13 cellular contexts compared by ENCODE assay signal in the genomic region with DNA sequence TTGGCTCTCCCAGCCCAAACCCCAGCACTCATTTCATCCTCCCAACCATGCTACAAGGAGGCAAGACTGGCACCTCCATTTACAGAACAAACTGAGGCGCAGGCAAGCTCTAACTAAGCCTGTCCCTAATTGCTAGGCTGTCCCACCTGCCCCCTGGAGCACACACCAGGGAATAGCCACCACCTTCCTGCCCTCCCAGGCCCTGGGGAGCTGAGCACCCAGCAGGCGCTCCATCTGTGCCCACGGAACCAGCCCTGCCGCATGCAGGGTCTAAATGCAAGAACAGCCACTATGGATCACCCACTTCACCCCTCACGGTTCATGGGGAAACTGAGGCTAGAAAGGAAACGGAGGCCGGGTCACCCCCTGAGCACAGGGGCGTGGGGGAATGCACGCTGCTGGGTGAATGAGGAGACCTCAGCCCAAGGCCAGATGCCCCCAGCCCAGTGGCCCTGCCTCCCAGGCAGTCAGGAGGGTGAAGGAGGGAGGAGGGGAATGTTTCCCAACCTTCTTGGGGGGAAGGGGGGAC. TPM values are rescaled to one million over a fixed set of nuclear protein-coding genes. Genes with fewer than 3 reads are reported as not detected.
DNase-seq lines count a peak whose midpoint lies in the region; ATAC-seq, FAIRE-seq and TF ChIP-seq lines count a peak whose summit lies in the region.
"Had no signal": no experiment of that assay in that cellular context is flagged by ENCODE, and none has a peak within 500 bp of the region (broad histone marks: within the 10 kb centered on the region; RNA-seq: fewer than 3 reads in every experiment).

No MANE protein-coding gene starts in this region.

- H3K27ac Mint-ChIP-seq in GM23338 = peak overlapping the region; percentile 84
- no peak overlapping the region for H3K27ac Mint-ChIP-seq in chondrocyte (ENCODE audit: unreplicated experiment)
- no peak overlapping the region for H3K27ac Mint-ChIP-seq in activated CD4-positive, alpha-beta memory T cell treated with anti-CD3 and anti-CD28 coated beads, Interleukin-2, amount 10 ng/mL, durations not matched to agents 7 days and 5 days
- H3K27ac Mint-ChIP-seq: stimulated activated naive CD8-positive, alpha-beta T cell treated with anti-CD3 and anti-CD28 coated beads, Interleukin-15, Interleukin-2, amounts not matched to agents 100 ng/mL and 50 ng/mL, for 24 hours had no signal

- TF ChIP-seq CTCF in GM23338 (conservative IDR thresholded peaks at IDR 0.05; ENCODE audit: low read depth in 2 of 2) (no peak), chondrocyte (IDR thresholded peaks at IDR 0.05) (peak; percentile 12), kidney (IDR thresholded peaks at IDR 0.05; ENCODE audit: borderline replicate concordance, extremely low read depth, insufficient read depth) (no peak), mammary epithelial cell (conservative IDR thresholded peaks at IDR 0.05 in 1 of 2, IDR thresholded peaks at IDR 0.05 in 1 of 2; ENCODE audit: extremely low read depth in 1 of 2, insufficient read depth in 1 of 2, low read depth in 1 of 2, low read length in 2 of 2) (no peak)

- DNase-seq in GM23338 (ENCODE audit: low spot score) (no peak), chondrocyte (ENCODE audit: low spot score) (peak; percentile 48), kidney (peak; percentile 72), sciatic nerve (ENCODE audit: low spot score) (peak; percentile 41), GM12891 (ENCODE audit: insufficient read length, low spot score) (no peak), mammary epithelial cell (no peak)
- no peak for DNase-seq in activated CD4-positive, alpha-beta memory T cell treated with anti-CD3 and anti-CD28 coated beads, Interleukin-2, amount 10 ng/mL, durations not matched to agents 7 days and 5 days
- DNase-seq: naive thymus-derived CD8-positive, alpha-beta T cell; NCI-H1105 had no signal

- in situ Hi-C loops in mammary epithelial cell (cut with MboI; ENCODE audit: low sequenced_read_pairs in 2 of 2) = no loop called here

- FAIRE-seq in kidney (lab: Jason Lieb, UNC) (no peak), GM12891 (lab: Jason Lieb, UNC) (no peak)

- CTCF ChIA-PET in mammary epithelial cell (lab: Charles Lee; ENCODE audit: low non-redundant PET) = no interaction called here
- CTCF ChIA-PET in activated CD4-positive, alpha-beta memory T cell treated with anti-CD3 and anti-CD28 coated beads, Interleukin-2, amount 10 ng/mL, durations not matched to agents 7 days and 5 days (lab: Charles Lee) = no interaction called here

- H3K79me2 ChIP-seq in GM23338 (replicated peaks; ENCODE audit: insufficient read depth) (no peaks in the 10 kb centered on the region), mammary epithelial cell (ENCODE audit: insufficient read depth, low read length) (peaks cover 85% of the 10 kb centered on the region)

- no peaks in the 10 kb centered on the region for H3K9me2 ChIP-seq in GM23338 (ENCODE audit: insufficient read depth)

- H3K4me1 Mint-ChIP-seq in GM23338 = peaks cover 10% of the 10 kb centered on the region; the same call in 2 of the 3 replicates
- H3K4me1 Mint-ChIP-seq in chondrocyte (ENCODE audit: low read depth) = peaks cover 26% of the 10 kb centered on the region
- H3K4me1 Mint-ChIP-seq in activated CD4-positive, alpha-beta memory T cell treated with anti-CD3 and anti-CD28 coated beads, Interleukin-2, amount 10 ng/mL, durations not matched to agents 7 days and 5 days = no peaks in the 10 kb centered on the region

- H3K4me2 ChIP-seq in GM23338 (no peak overlapping the region), mammary epithelial cell (ENCODE audit: insufficient read depth, low read depth, low read length) (no peak overlapping the region)

- no peaks in the 10 kb centered on the region for H3F3A ChIP-seq in GM23338 (replicated peaks; ENCODE audit: low read depth)

- H3K27me3 Mint-ChIP-seq in GM23338 (ENCODE audit: insufficient read depth, low read depth, poor library complexity) (peaks cover 9% of the 10 kb centered on the region), chondrocyte (ENCODE audit: low read depth) (no peaks in the 10 kb centered on the region)
- no peaks in the 10 kb centered on the region for H3K27me3 Mint-ChIP-seq in activated CD4-positive, alpha-beta memory T cell treated with anti-CD3 and anti-CD28 coated beads, Interleukin-2, amount 10 ng/mL, durations not matched to agents 7 days and 5 days
- H3K27me3 Mint-ChIP-seq: brain; naive thymus-derived CD8-positive, alpha-beta T cell; stimulated activated naive CD8-positive, alpha-beta T cell treated with anti-CD3 and anti-CD28 coated beads, Interleukin-15, Interleukin-2, amounts not matched to agents 100 ng/mL and 50 ng/mL, for 24 hours had no signal

- no peak overlapping the region for H3K9ac ChIP-seq in kidney (ENCODE audit: low read length in 2 of 2)
- H3K9ac ChIP-seq in mammary epithelial cell (ENCODE audit: insufficient read depth, low read length) = no peak overlapping the region

- H3K9me3 ChIP-seq in kidney (ENCODE audit: control insufficient read depth in 1 of 2, low read length in 2 of 2) (peaks cover 0 to 3% of the 10 kb centered on the region in 2 donors), mammary epithelial cell (replicated peaks; ENCODE audit: insufficient read depth, low read length) (no peaks in the 10 kb centered on the region)

- intact Hi-C loops in kidney (cut with DNase I) (no loop called here), sciatic nerve (cut with DNase I) (loop anchor here (10.0 kb wide), 1 partner anchor 1852 kb away; a partner anchor contains a TSS), mammary epithelial cell (cut with micrococcal nuclease) (no loop called here)

- H3K9me3 Mint-ChIP-seq in GM23338 (no peaks in the 10 kb centered on the region), chondrocyte (ENCODE audit: low read depth) (no peaks in the 10 kb centered on the region)
- H3K9me3 Mint-ChIP-seq in activated CD4-positive, alpha-beta memory T cell treated with anti-CD3 and anti-CD28 coated beads, Interleukin-2, amount 10 ng/mL, durations not matched to agents 7 days and 5 days = no peaks in the 10 kb centered on the region
- H3K9me3 Mint-ChIP-seq: brain; naive thymus-derived CD8-positive, alpha-beta T cell; stimulated activated naive CD8-positive, alpha-beta T cell treated with anti-CD3 and anti-CD28 coated beads, Interleukin-15, Interleukin-2, amounts not matched to agents 100 ng/mL and 50 ng/mL, for 24 hours had no signal

- no peaks in the 10 kb centered on the region for H3K27me3 ChIP-seq in GM23338 (ENCODE audit: insufficient read depth)
- H3K27me3 ChIP-seq in mammary epithelial cell (ENCODE audit: insufficient read depth, low read length) = no peaks in the 10 kb centered on the region

- POLR2A ChIA-PET in activated CD4-positive, alpha-beta memory T cell treated with anti-CD3 and anti-CD28 coated beads, Interleukin-2, amount 10 ng/mL, durations not matched to agents 7 days and 5 days (lab: Charles Lee) = no interaction called here

- H4K20me1 ChIP-seq in GM23338 (replicated peaks; ENCODE audit: insufficient read depth) = peaks cover 2% of the 10 kb centered on the region
- H4K20me1 ChIP-seq in mammary epithelial cell (ENCODE audit: insufficient read depth, low read length) = no peaks in the 10 kb centered on the region

- TF ChIP-seq POLR2A in GM12891 (IDR thresholded peaks at IDR 0.05; ENCODE audit: low read depth, low read length) = no peak

- H3K27ac ChIP-seq in GM23338 (ENCODE audit: low read depth) (no peak overlapping the region), kidney (ENCODE audit: low read depth in 2 of 2, low read length in 2 of 2) (peak overlapping the region in 1 of 2 donors; percentile 87), mammary epithelial cell (ENCODE audit: insufficient read depth, low read depth, low read length) (no peak overlapping the region)

- no peaks in the 10 kb centered on the region for H3K4me1 ChIP-seq in GM23338 (ENCODE audit: insufficient read depth)
- H3K4me1 ChIP-seq in kidney (ENCODE audit: control insufficient read depth in 1 of 2, insufficient read depth in 1 of 2, low read depth in 1 of 2, low read length in 2 of 2) = peaks cover 9 to 17% of the 10 kb centered on the region in 2 donors
- H3K4me1 ChIP-seq in mammary epithelial cell (ENCODE audit: insufficient read depth, low read length) = peaks cover 3% of the 10 kb centered on the region

- BruUV-seq in mammary epithelial cell (replicated peaks; lab: Mats Ljungman, UMichigan) = no TSS peak

- H3K36me3 Mint-ChIP-seq in GM23338 (ENCODE audit: low read depth) (peaks cover 69% of the 10 kb centered on the region), chondrocyte (ENCODE audit: low read depth) (peaks cover 26% of the 10 kb centered on the region)
- no peaks in the 10 kb centered on the region for H3K36me3 Mint-ChIP-seq in activated CD4-positive, alpha-beta memory T cell treated with anti-CD3 and anti-CD28 coated beads, Interleukin-2, amount 10 ng/mL, durations not matched to agents 7 days and 5 days (ENCODE audit: low read depth)
- H3K36me3 Mint-ChIP-seq: naive thymus-derived CD8-positive, alpha-beta T cell had no signal

- WGBS in mammary epithelial cell (ENCODE audit: low coverage, missing lambda C conversion rate) = 88% methylated on average over 8 of the region's 9 CpGs

- H3K4me3 Mint-ChIP-seq in GM23338 = no peak overlapping the region; the same call in 2 of the 3 replicates
- H3K4me3 Mint-ChIP-seq in chondrocyte (ENCODE audit: unreplicated experiment) = no peak overlapping the region
- H3K4me3 Mint-ChIP-seq in activated CD4-positive, alpha-beta memory T cell treated with anti-CD3 and anti-CD28 coated beads, Interleukin-2, amount 10 ng/mL, durations not matched to agents 7 days and 5 days = no peak overlapping the region
- H3K4me3 Mint-ChIP-seq: brain; stimulated activated naive CD8-positive, alpha-beta T cell treated with anti-CD3 and anti-CD28 coated beads, Interleukin-15, Interleukin-2, amounts not matched to agents 100 ng/mL and 50 ng/mL, for 24 hours had no signal

- H3K4me3 ChIP-seq in GM23338 (no peak overlapping the region), kidney (ENCODE audit: low read length in 2 of 2) (no peak overlapping the region), mammary epithelial cell (replicated peaks in 1 of 3; ENCODE audit: insufficient read depth in 1 of 3, low read depth in 2 of 3, low read length in 3 of 3) (no peak overlapping the region)

- no peak overlapping the region for H2AFZ ChIP-seq in GM23338
- no peak overlapping the region for H2AFZ ChIP-seq in mammary epithelial cell (ENCODE audit: low read depth, low read length)

- H3K36me3 ChIP-seq in GM23338 (ENCODE audit: insufficient read depth) = no peaks in the 10 kb centered on the region; the same call in 1 of the 2 replicates
- H3K36me3 ChIP-seq in kidney (ENCODE audit: control insufficient read depth in 1 of 2, insufficient read depth in 2 of 2, low read length in 2 of 2) = peaks cover 14 to 23% of the 10 kb centered on the region in 2 donors
- H3K36me3 ChIP-seq in mammary epithelial cell (ENCODE audit: insufficient read depth, low read length) = peaks cover 36% of the 10 kb centered on the region

- ATAC-seq in GM23338 (no peak), sciatic nerve (no peak), GM18517 (IDR thresholded peaks at IDR 0.05; ENCODE audit: unreplicated experiment) (no peak)
- ATAC-seq: naive thymus-derived CD8-positive, alpha-beta T cell; SK-N-SH treated with all-trans-retinoic acid at 6 μM for 48 hours had no signal

- dilution Hi-C loops in mammary epithelial cell (cut with HindIII; ENCODE audit: low sequenced_read_pairs) = no loop called here

RNA-seq across cellular contexts. Expression of a gene that starts 16.5 kb away (rescaled TPM):
- 32.2 and 43.1 TPM in 2 replicates for total RNA-seq in GM23338 (2014; rRNA removed; shearing (Covaris generic))
- polyA plus RNA-seq in GM23338 (2016; fragmentation: Nextera tagmentation; extraction: Ambion mirVana) (35.6 and 39.5 TPM in 2 replicates), kidney (ENCODE audit: insufficient read depth, low read depth, low replicate concordance) (14.1 TPM), mammary epithelial cell (29.2 TPM)
- total RNA-seq in chondrocyte (38.1 to 72.5 TPM (median 70.6 TPM) in 3 replicates), kidney (53.0 TPM), sciatic nerve (36.5 TPM), mammary epithelial cell (100 to 1,000 TPM in 1 of 2 donors, 10 to 100 TPM in 1; 60.5 to 167 TPM)
- polyA plus RNA-seq in GM12891 (2012; ENCODE audit: low read depth, missing spikeins) = 2.3 TPM
- polyA minus RNA-seq in mammary epithelial cell = 93.4 TPM
- total RNA-seq in activated CD4-positive, alpha-beta memory T cell treated with anti-CD3 and anti-CD28 coated beads, Interleukin-2, amount 10 ng/mL, durations not matched to agents 7 days and 5 days = under 1 TPM; 0.70 to 0.73 TPM
- polyA plus RNA-seq: naive thymus-derived CD8-positive, alpha-beta T cell had no signal

Comparison
In these comparisons a context has a peak if more than half of its experiments do, and no peak if none do; other contexts are left out.
1. DNase-seq: peak in chondrocyte (single experiment), kidney (single experiment) and sciatic nerve (single experiment); none in GM23338 (single experiment), GM12891 (single experiment), mammary epithelial cell (single experiment) and activated CD4-positive, alpha-beta memory T cell treated with anti-CD3 and anti-CD28 coated beads, Interleukin-2, amount 10 ng/mL, durations not matched to agents 7 days and 5 days (single experiment).
2. RNA of a gene that starts 16.5 kb away (total RNA-seq): 60.5 to 167 TPM in mammary epithelial cell, 38.1 to 72.5 TPM in chondrocyte, 53.0 TPM in kidney (single experiment), 32.2 to 43.1 TPM in GM23338 and 36.5 TPM in sciatic nerve (single experiment); 0.70 to 0.73 TPM in activated CD4-positive, alpha-beta memory T cell treated with anti-CD3 and anti-CD28 coated beads, Interleukin-2, amount 10 ng/mL, durations not matched to agents 7 days and 5 days; every median in the first group is over 10 times any median in the second.